Comparison of ENCODE assay signal across 10 cellular contexts in genomic region chr18:35283923-35284794, GRCh38.
"Had no signal": no experiment of that assay in that cellular context is flagged by ENCODE, and none has a peak within 500 bp of the region (broad histone marks: within the 10 kb centered on the region; RNA-seq: fewer than 3 reads in every experiment).

No MANE protein-coding gene starts in this region.

- DNase-seq: activated CD4-positive, alpha-beta memory T cell treated with anti-CD3 and anti-CD28 coated beads, Interleukin-2, amount 10 ng/mL, durations not matched to agents 7 days and 5 days; activated CD4-positive, alpha-beta T cell treated with anti-CD3 and anti-CD28 coated beads for 4 hours; activated T-cell treated with anti-CD3 and anti-CD28 coated beads, Interleukin-2, amount 50 U/mL, for 24 hours; adrenal gland; occipital lobe; stimulated activated CD4-positive, alpha-beta T cell treated with anti-CD3 and anti-CD28 coated beads, Interleukin-2, amount 100 ng/mL, for 24 hours had no signal

- H3K9me3 ChIP-seq: thoracic aorta had no signal

- H3K4me2 ChIP-seq: hepatocyte had no signal

- H3K36me3 ChIP-seq: adrenal gland had no signal

- ATAC-seq: WTC11 had no signal

- H3K4me3 ChIP-seq: adrenal gland, dorsolateral prefrontal cortex, hepatocyte, thoracic aorta had no signal

- H3K27ac ChIP-seq: adrenal gland, hepatocyte, thoracic aorta had no signal

- H3K27me3 ChIP-seq: adrenal gland, dorsolateral prefrontal cortex, hepatocyte had no signal

- H2AFZ ChIP-seq: hepatocyte had no signal
